ENCODE assay signal across 38 cellular contexts in the genomic region with DNA sequence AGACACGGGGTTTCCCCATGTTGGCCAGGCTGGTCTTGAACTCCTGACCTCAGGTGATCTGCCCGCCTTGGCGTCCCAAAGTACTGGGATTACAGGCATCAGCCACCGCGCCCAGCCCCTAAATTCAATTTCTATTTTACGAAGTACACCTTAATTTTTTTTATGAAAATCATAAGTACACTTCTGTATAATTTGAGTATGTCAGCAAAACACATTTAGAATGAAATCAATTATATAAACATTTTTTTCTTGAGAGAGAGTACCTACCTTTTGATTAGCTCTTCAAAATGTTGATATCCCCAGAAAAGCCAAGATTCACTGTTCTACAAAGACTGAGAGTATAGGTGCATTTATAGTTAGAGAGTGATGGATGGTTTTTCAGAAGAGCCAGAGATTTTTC. TPM values are rescaled to one million over a fixed set of nuclear protein-coding genes. Genes with fewer than 3 reads are reported as not detected.
"Had no signal": no experiment of that assay in that cellular context is flagged by ENCODE, and none has a peak within 500 bp of the region (broad histone marks: within the 10 kb centered on the region; RNA-seq: fewer than 3 reads in every experiment).

No MANE protein-coding gene starts in this region.

- H3K36me3 ChIP-seq: MG63 had no signal

- H3K4me3 ChIP-seq: MG63 had no signal

- DNase-seq: Kasumi-1, MG63, MM.1S, MV-4-11, NCI-H1048, NCI-H1092, NCI-H1092 treated with DMSO at 0.1 percent for 48 hours, NCI-H1105, NCI-H1105 treated with DMSO at 0.1 percent for 48 hours, NCI-H1417, NCI-H1417 treated with DMSO at 0.1 percent for 48 hours, NCI-H1436, NCI-H1436 treated with DMSO at 0.1 percent for 48 hours, NCI-H146, NCI-H1694, NCI-H1694 treated with DMSO at 0.1 percent for 48 hours, NCI-H187, NCI-H187 treated with DMSO at 0.1 percent for 48 hours, NCI-H1930, NCI-H2029, NCI-H2029 treated with DMSO at 0.1 percent for 48 hours, NCI-H2081, NCI-H2081 treated with DMSO at 0.1 percent for 48 hours, NCI-H2107, NCI-H2171, NCI-H2171 treated with DMSO at 0.1 percent for 48 hours, NCI-H2227 treated with DMSO at 0.1 percent for 48 hours, NCI-H226, NCI-H345, NCI-H446, NCI-H446 treated with DMSO at 0.1 percent for 48 hours, NCI-H510A, NCI-H510A treated with DMSO at 0.1 percent for 48 hours, NCI-H524, NCI-H524 treated with DMSO at 0.1 percent for 48 hours had no signal

- H3K27me3 ChIP-seq: MG63 had no signal

- H3K9me3 ChIP-seq: MG63 had no signal

RNA-seq across cellular contexts. Expression of a gene that starts 20.5 kb away (rescaled TPM):
- total RNA-seq: LHCN-M2, MCF 10A, NCI-H460 had no signal
